17 cellular contexts compared by ENCODE assay signal in the genomic region with DNA sequence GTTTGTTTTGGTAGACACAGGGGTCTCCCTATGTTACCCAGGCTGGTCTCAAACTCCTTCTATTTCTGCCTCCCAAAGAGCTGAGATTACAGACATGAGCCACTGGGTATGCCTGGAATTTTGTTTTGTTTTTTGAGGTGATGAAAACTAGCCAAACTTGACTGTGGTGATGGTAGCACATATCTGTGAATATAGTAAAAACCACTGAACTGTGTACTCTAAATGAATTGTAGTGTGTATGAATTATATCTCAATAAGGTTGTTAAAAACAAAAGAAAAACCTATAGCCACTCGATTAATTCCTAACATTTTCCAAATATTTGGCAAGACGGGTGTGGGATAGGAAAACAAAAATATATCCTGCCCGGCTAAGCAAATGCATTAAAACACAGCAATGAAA.
"Had no signal": no experiment of that assay in that cellular context is flagged by ENCODE, and none has a peak within 500 bp of the region (broad histone marks: within the 10 kb centered on the region; RNA-seq: fewer than 3 reads in every experiment).

No MANE protein-coding gene starts in this region.

- H3K27me3 ChIP-seq: body of pancreas, colonic mucosa, tibial artery had no signal

- DNase-seq: activated B cell treated with CpG ODN at 0.5 μM for 24 hours; activated CD4-positive, alpha-beta T cell treated with anti-CD3 and anti-CD28 coated beads for 4 hours; activated CD8-positive, alpha-beta T cell treated with anti-CD3 and anti-CD28 coated beads for 36 hours; activated naive CD4-positive, alpha-beta T cell treated with anti-CD3 and anti-CD28 coated beads, Interleukin-2, amount 50 U/mL, for 16 hours; activated T-cell treated with anti-CD3 and anti-CD28 coated beads, Interleukin-2, amount 50 U/mL, for 24 hours; body of pancreas; central memory CD4-positive, alpha-beta T cell; colonic mucosa; immature natural killer cell; stimulated activated CD4-positive, alpha-beta T cell treated with anti-CD3 and anti-CD28 coated beads, Interleukin-12 subunit alpha, Interleukin-12 subunit beta, amount 100 ng/mL, for 4 hours; stimulated activated CD4-positive, alpha-beta T cell treated with anti-CD3 and anti-CD28 coated beads, Interleukin-1b, Interleukin-23, amount 100 ng/mL, for 48 hours; stimulated activated naive CD4-positive, alpha-beta T cell treated with Interleukin-2 at 50 U/mL for 16 hours; T-cell; tibial artery had no signal

- H3K9ac ChIP-seq: parathyroid adenoma had no signal

- H3K4me3 ChIP-seq: body of pancreas, colonic mucosa, tibial artery had no signal

- H3K79me2 ChIP-seq: parathyroid adenoma had no signal

- H3K27ac ChIP-seq: body of pancreas, colonic mucosa, parathyroid adenoma, tibial artery had no signal

- ATAC-seq: activated CD8-positive, alpha-beta T cell treated with anti-CD3 and anti-CD28 coated beads for 36 hours; body of pancreas; natural killer cell treated with Interleukin-12 subunit alpha and Interleukin-12 subunit beta and Interleukin-15 and Interleukin-18, amount 100 ng/mL, for 72 hours; SK-N-SH treated with all-trans-retinoic acid at 6 μM for 48 hours; T-cell had no signal

- H3K4me1 ChIP-seq: body of pancreas, colonic mucosa, parathyroid adenoma, tibial artery had no signal

- H3K36me3 ChIP-seq: colonic mucosa, tibial artery had no signal

- H3K9me3 ChIP-seq: body of pancreas, colonic mucosa, tibial artery had no signal
